Comparison of ENCODE assay signal across 17 cellular contexts in the genomic region with DNA sequence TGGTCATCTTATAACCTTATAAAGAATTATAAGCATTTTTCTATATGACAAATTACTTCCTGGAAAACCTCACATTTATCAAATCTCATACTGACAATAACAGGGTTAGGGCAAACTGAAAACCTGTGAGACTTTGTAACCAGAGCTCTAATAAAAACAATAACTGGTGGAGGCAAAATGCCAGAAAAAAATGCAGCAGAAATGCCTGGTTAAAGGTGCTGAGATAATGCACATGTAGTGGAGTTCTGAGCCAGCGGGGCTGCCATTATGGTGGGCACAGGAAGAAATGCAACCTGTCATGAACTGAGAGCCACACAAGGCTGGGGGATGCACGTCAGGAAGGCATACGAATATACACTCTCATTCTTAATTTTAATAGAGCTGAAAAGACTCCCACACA. TPM values are rescaled to one million over a fixed set of nuclear protein-coding genes. Genes with fewer than 3 reads are reported as not detected.
DNase-seq lines count a peak whose midpoint lies in the region; ATAC-seq, FAIRE-seq and TF ChIP-seq lines count a peak whose summit lies in the region.
"Had no signal": no experiment of that assay in that cellular context is flagged by ENCODE, and none has a peak within 500 bp of the region (broad histone marks: within the 10 kb centered on the region; RNA-seq: fewer than 3 reads in every experiment).

No MANE protein-coding gene starts in this region.

- CTCF ChIA-PET in OCI-LY7 (lab: Charles Lee; ENCODE audit: unreplicated experiment), result no interaction called here

- H3K4me1 ChIP-seq in KMS-11 (ENCODE audit: low read depth, poor library complexity, severe bottlenecking), result peaks cover 28% of the 10 kb centered on the region
- no peaks in the 10 kb centered on the region for H3K4me1 ChIP-seq in OCI-LY7 (ENCODE audit: insufficient read depth, low read length, poor library complexity, severe bottlenecking)
- no peaks in the 10 kb centered on the region for H3K4me1 ChIP-seq in small intestine (ENCODE audit: control insufficient read depth in 2 of 2, insufficient read depth in 1 of 2, low read depth in 1 of 2, low read length in 1 of 2)
- H3K4me1 ChIP-seq: A549, HAP-1 had no signal

- TSS peak; percentile 8 for BruUV-seq in OCI-LY7 (replicated peaks; lab: Mats Ljungman, UMichigan)

- DNase-seq in OCI-LY7 (ENCODE audit: low spot score) (no peak), choroid plexus epithelial cell (ENCODE audit: low read depth) (peak; percentile 36), small intestine (peak; percentile 25), AG08395 (ENCODE audit: low spot score) (no peak), ecto neural progenitor cell (ENCODE audit: low spot score) (no peak), germinal center (ENCODE audit: low spot score) (no peak)
- DNase-seq: CD8-positive, alpha-beta T cell; COR-L47; DMS79; GOT3; HFFc6 had no signal

- H4K20me1 ChIP-seq in KMS-11 (ENCODE audit: insufficient read depth), result no peaks in the 10 kb centered on the region
- no peaks in the 10 kb centered on the region for H4K20me1 ChIP-seq in OCI-LY7 (ENCODE audit: insufficient read depth, low read length)

- H3K9me3 ChIP-seq in OCI-LY7 (ENCODE audit: low read length), result no peaks in the 10 kb centered on the region
- no peaks in the 10 kb centered on the region for H3K9me3 ChIP-seq in small intestine (ENCODE audit: control insufficient read depth, low read depth)
- H3K9me3 ChIP-seq: A549, HAP-1 had no signal

- intact Hi-C loops in OCI-LY7 (cut with micrococcal nuclease; ENCODE audit: unreplicated experiment), result no loop called here

- H3K4me3 ChIP-seq in KMS-11 (IDR thresholded peaks at IDR 0.05; ENCODE audit: insufficient read depth, low read depth, low read length) (no peak overlapping the region), OCI-LY7 (ENCODE audit: low read depth, low read length, poor library complexity, severe bottlenecking) (no peak overlapping the region), choroid plexus epithelial cell (ENCODE audit: low read depth, low read length) (no peak overlapping the region), small intestine (ENCODE audit: low read depth in 1 of 2, low read length in 2 of 2) (no peak overlapping the region)
- H3K4me3 ChIP-seq: A549, GM12878, HAP-1 had no signal

- H3K4me2 ChIP-seq in KMS-11 (peak overlapping the region; percentile 20; the same call in 1 of the 2 replicates), OCI-LY7 (ENCODE audit: low read length) (no peak overlapping the region)
- H3K4me2 ChIP-seq: A549 had no signal

- no peak for FAIRE-seq in small intestine (lab: Jason Lieb, UNC)
- FAIRE-seq: A549, GM12878 had no signal

- H2AFZ ChIP-seq in KMS-11 (ENCODE audit: low read depth) (no peak overlapping the region), OCI-LY7 (ENCODE audit: low read length) (no peak overlapping the region)

- 45 to 75% (median 64%) methylated on average over 3 of the region's 3 CpGs for WGBS in small intestine, 3 donors

- no peak for TF ChIP-seq CTCF in KMS-11 (conservative IDR thresholded peaks at IDR 0.05; ENCODE audit: low read depth, low read length)
- TF ChIP-seq CTCF in OCI-LY7 (conservative IDR thresholded peaks at IDR 0.05; ENCODE audit: low read length), result no peak
- no peak for TF ChIP-seq CTCF in choroid plexus epithelial cell (conservative IDR thresholded peaks at IDR 0.05; ENCODE audit: low read depth, low read length)

- POLR2A ChIA-PET in OCI-LY7 (lab: Charles Lee), result interaction anchor here (0.7 to 0.9 kb wide), 2 partner anchors 10 to 25 kb away, joined by 3 to 4 read pairs; no protein-coding TSS in a partner anchor

- H3K79me2 ChIP-seq in KMS-11 (ENCODE audit: insufficient read depth, low read depth) (no peaks in the 10 kb centered on the region), OCI-LY7 (ENCODE audit: insufficient read depth, low read depth, low read length) (no peaks in the 10 kb centered on the region)

- H3K27me3 ChIP-seq in KMS-11 (ENCODE audit: insufficient read depth, low read depth) (no peaks in the 10 kb centered on the region), small intestine (ENCODE audit: control insufficient read depth in 2 of 2, insufficient read depth in 2 of 2, low read length in 2 of 2) (no peaks in the 10 kb centered on the region)

- ATAC-seq in HG03196 (IDR thresholded peaks at IDR 0.05; ENCODE audit: unreplicated experiment), result no peak
- ATAC-seq: A549; CD8-positive, alpha-beta T cell; GM12878 had no signal

- H3K9me2 ChIP-seq in OCI-LY7 (ENCODE audit: insufficient read depth, low read length), result no peaks in the 10 kb centered on the region

- no peak overlapping the region for H3K9ac ChIP-seq in KMS-11

- H3K27ac ChIP-seq in KMS-11 (no peak overlapping the region; the same call in 1 of the 2 replicates), OCI-LY7 (ENCODE audit: low read depth, low read length, poor library complexity, severe bottlenecking) (no peak overlapping the region), small intestine (ENCODE audit: low read depth in 1 of 2, low read length in 1 of 2) (no peak overlapping the region)
- H3K27ac ChIP-seq: A549, HL-60 had no signal

- H3K36me3 ChIP-seq in KMS-11 (ENCODE audit: insufficient read depth) (peaks cover 4% of the 10 kb centered on the region; the same call in 1 of the 2 replicates), OCI-LY7 (ENCODE audit: insufficient read depth, low read length) (peaks cover 39% of the 10 kb centered on the region), small intestine (ENCODE audit: control insufficient read depth in 2 of 2, insufficient read depth in 2 of 2, low read length in 2 of 2) (peaks cover 10 to 19% of the 10 kb centered on the region in 2 donors)

RNA-seq across cellular contexts. Expression of gene NCOA6, which starts 53.0 kb away (rescaled TPM):
- 8.8 and 13.1 TPM in 2 replicates for total RNA-seq in OCI-LY7 (2014; rRNA removed; shearing (Covaris generic))
- total RNA-seq in OCI-LY7 (2022), result 24.4 and 26.5 TPM in 2 replicates
- 10 to 100 TPM; 19.3 to 46.5 (median 33.8) TPM for polyA plus RNA-seq in small intestine

Comparison
In these comparisons a context has a peak if more than half of its experiments do, and no peak if none do; other contexts are left out.
1. DNase-seq: peak in choroid plexus epithelial cell (single experiment) and small intestine (single experiment); none in OCI-LY7 (single experiment), AG08395 (single experiment), ecto neural progenitor cell (single experiment) and germinal center (single experiment).